Comparison of ENCODE assay signal across 27 cellular contexts in the genomic region with DNA sequence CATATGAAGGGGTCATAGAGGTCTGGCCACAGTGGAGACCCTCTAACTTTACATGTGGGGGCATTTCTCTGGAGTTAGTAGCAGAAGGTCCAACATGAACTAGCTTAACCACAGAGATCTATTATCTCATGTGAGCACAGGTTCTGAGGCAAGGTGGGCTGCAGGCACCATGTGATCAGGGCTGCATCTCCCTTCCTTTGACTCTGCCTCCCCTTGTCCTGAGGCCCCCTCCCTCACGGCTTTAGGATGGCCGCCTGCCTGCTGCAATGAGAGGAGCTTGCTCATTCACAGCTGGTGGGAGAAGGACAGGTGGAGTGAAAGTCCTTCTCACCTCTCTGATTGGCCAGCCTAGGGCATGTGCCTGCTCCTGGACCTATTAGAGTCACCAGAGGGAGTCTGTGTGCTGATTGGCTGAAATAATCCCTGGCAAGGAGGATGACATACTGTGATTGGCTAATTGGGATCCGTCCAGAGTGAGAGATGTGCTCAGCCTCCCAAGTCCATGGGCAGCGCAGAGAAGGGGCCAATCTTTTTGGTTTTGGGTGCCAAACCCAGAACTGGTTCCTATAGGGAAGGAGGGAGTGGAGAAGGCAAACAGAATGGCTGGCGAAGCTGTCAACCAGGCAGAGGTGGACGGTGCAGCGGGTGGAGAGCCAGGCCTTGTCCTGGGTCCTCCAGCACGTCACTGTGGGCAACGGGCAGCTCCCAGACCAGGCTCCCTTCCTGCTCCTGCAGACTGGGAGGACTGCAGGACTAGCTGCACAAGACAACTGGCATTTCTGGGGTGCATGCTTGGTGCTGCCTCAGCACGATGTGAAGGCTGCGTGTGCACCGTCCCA.
"Had no signal": no experiment of that assay in that cellular context is flagged by ENCODE, and none has a peak within 500 bp of the region (broad histone marks: within the 10 kb centered on the region; RNA-seq: fewer than 3 reads in every experiment).

No MANE protein-coding gene starts in this region.

- FAIRE-seq: colon, endothelial cell of umbilical vein, small intestine had no signal

- ATAC-seq: activated CD4-positive, CD25-positive, alpha-beta regulatory T cell treated with anti-CD3 and anti-CD28 coated beads, Interleukin-2, amount 50 U/mL, for 24 hours; activated T-cell treated with anti-CD3 and anti-CD28 coated beads, Interleukin-2, amount 50 U/mL, for 72 hours; esophagus mucosa; sciatic nerve; stimulated activated naive B cell treated with anti-CD40 and anti-IgM and Interleukin-4, amounts not matched to agents 10 μg/mL and 1 μg/mL and 100 μg/mL, for 72 hours had no signal

- H3K9me3 ChIP-seq: ascending aorta had no signal

- H3K4me2 ChIP-seq: hepatocyte had no signal

- DNase-seq: activated CD4-positive, alpha-beta memory T cell treated with anti-CD3 and anti-CD28 coated beads, Interleukin-2, amount 10 ng/mL, durations not matched to agents 7 days and 5 days; activated CD4-positive, alpha-beta T cell treated with anti-CD3 and anti-CD28 coated beads, Interleukin-2, amount 10 ng/mL, durations not matched to agents 24 days and 14 days; activated gamma-delta T cell; activated naive CD4-positive, alpha-beta T cell treated with anti-CD3 and anti-CD28 coated beads, Interleukin-2, amount 50 U/mL, for 16 hours; activated T-cell treated with anti-CD3 and anti-CD28 coated beads, Interleukin-2, amount 50 U/mL, for 72 hours; brain microvascular endothelial cell; central memory CD4-positive, alpha-beta T cell; effector memory CD4-positive, alpha-beta T cell; foreskin melanocyte; glutamatergic neuron; immature natural killer cell; kidney glomerular epithelial cell; left ventricle myocardium inferior; mesenchymal stem cell; nucleus accumbens; small intestine; stimulated activated CD4-positive, alpha-beta T cell treated with anti-CD3 and anti-CD28 coated beads, Interleukin-15, amount 100 ng/mL, for 24 hours; stimulated activated naive B cell treated with anti-CD40 and anti-IgM and Interleukin-4, amounts not matched to agents 10 μg/mL and 1 μg/mL and 100 μg/mL, for 72 hours; SW 1271 had no signal

- H3K36me3 ChIP-seq: ascending aorta, brain microvascular endothelial cell, left ventricle myocardium inferior had no signal

- H2AFZ ChIP-seq: hepatocyte had no signal

- H3K27ac ChIP-seq: ascending aorta, brain microvascular endothelial cell, hepatocyte, left ventricle myocardium inferior, VCaP had no signal

- H3K27me3 ChIP-seq: ascending aorta, brain microvascular endothelial cell, hepatocyte had no signal

- H3K4me3 ChIP-seq: ascending aorta, hepatocyte, left ventricle myocardium inferior had no signal

- H3K4me1 ChIP-seq: ascending aorta, left ventricle myocardium inferior had no signal

- H3K79me2 ChIP-seq: hepatocyte had no signal
